17 cellular contexts compared by ENCODE assay signal in the genomic region with DNA sequence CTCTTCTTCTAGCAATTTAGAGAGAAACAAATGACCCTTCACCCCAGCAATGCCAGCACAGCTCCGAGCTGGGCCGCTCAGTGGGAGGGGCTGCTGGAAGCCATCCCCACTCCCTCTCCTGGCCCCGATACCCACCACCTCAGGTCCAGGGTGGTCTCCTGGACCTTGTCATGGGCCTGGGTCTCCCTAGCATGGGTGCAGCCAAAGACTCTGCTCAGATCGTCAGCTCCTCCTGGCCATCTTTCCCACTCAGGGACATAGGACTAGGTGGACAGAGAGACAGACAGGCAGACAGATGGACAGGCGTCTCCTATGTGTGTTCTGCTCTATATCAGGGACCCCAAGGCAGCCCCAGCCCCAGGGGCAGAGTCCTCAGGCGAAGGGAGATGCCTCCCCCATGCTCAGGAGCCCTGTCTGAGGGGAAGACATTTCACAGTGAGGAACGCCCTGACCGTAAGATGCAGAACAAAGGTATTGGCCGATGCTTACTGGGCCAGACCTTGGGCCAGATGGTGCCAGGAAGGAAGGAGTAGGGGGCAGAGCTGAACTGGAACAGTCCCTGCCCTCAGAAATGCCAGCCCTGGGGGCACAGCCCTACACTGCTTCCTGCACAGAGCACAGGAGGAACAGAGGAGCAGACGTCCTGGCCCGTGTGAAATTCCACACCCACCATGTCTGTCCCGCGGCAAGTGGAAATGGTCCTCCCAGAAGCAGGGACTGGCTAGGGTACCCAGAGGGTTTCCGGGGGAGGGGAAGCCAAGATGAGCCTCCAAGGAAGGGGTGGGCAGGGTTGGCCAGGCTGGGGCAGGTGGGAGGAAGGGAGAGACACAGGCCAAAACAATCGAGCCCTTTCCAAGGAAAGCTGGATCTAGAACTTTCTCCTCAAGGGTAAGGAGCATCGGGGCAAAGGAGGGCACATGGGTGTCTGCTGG. TPM values are rescaled to one million over a fixed set of nuclear protein-coding genes. Genes with fewer than 3 reads are reported as not detected.
A peak's percentile ranks its signal among the peaks of the same experiment; 100 is the strongest.
DNase-seq lines count a peak whose midpoint lies in the region; ATAC-seq and TF ChIP-seq lines count a peak whose summit lies in the region.
"Had no signal": no experiment of that assay in that cellular context is flagged by ENCODE, and none has a peak within 500 bp of the region (broad histone marks: within the 10 kb centered on the region; RNA-seq: fewer than 3 reads in every experiment).

No MANE protein-coding gene starts in this region.

- H3K27me3 ChIP-seq in BLaER1 (no peaks in the 10 kb centered on the region), neuronal stem cell (ENCODE audit: control insufficient read depth in 3 of 3, insufficient read depth in 3 of 3, low read depth in 1 of 3, low read length in 3 of 3) (no peaks in the 10 kb centered on the region)

- no peak overlapping the region for H3K23ac ChIP-seq in neuronal stem cell (ENCODE audit: low read depth, low read length, poor library complexity)

- H2AFZ ChIP-seq in neuronal stem cell (ENCODE audit: low read length) = no peak overlapping the region

- H3K4me3 ChIP-seq in BLaER1 = no peak overlapping the region
- no peak overlapping the region for H3K4me3 ChIP-seq in neuronal stem cell (ENCODE audit: low read length in 2 of 2)
- H3K4me3 ChIP-seq: A549, GM12878 had no signal

- peak overlapping the region; percentile 85 for H2BK5ac ChIP-seq in neuronal stem cell (ENCODE audit: low read length)

- H2AK5ac ChIP-seq in neuronal stem cell (ENCODE audit: low read depth, low read length) = peak overlapping the region; percentile 85

- DNase-seq in RWPE1 (ENCODE audit: low spot score) = no peak
- DNase-seq in cerebellum (ENCODE audit: low spot score) = peak; percentile 71
- no peak for DNase-seq in neuronal stem cell (ENCODE audit: low spot score)
- DNase-seq in NCI-H2171 (lab: John Stamatoyannopoulos, UW) = no peak
- DNase-seq in NCI-H2196 (lab: John Stamatoyannopoulos, UW; ENCODE audit: unreplicated experiment) = no peak
- DNase-seq in left cardiac atrium = no peak
- no peak for DNase-seq in HCEC 1CT
- DNase-seq: AML-193; Calu3; CD8-positive, alpha-beta T cell; DMS79 treated with DMSO at 0.1 percent for 48 hours; H9 had no signal

- no peak for ATAC-seq in left cardiac atrium
- ATAC-seq: A549; CD8-positive, alpha-beta T cell; GM12878 had no signal

- no peak for TF ChIP-seq CTCF in RWPE1 (conservative IDR thresholded peaks at IDR 0.05; ENCODE audit: low read depth)

- H2BK15ac ChIP-seq in neuronal stem cell (ENCODE audit: low read length) = peak overlapping the region; percentile 24

- intact Hi-C loops in left cardiac atrium (cut with DNase I) = no loop called here

- H4K91ac ChIP-seq in neuronal stem cell (ENCODE audit: low read depth, low read length, poor library complexity) = peak overlapping the region; percentile 26

- peak overlapping the region; percentile 38 for H3K18ac ChIP-seq in neuronal stem cell (ENCODE audit: low read length)

- CTCF ChIA-PET in RWPE1 (lab: Yijun Ruan, JAX) = interaction anchor here (0.6 kb wide), 1 partner anchor 53 kb away, joined by 3 read pairs; no protein-coding TSS in a partner anchor

- H2BK120ac ChIP-seq in neuronal stem cell (ENCODE audit: low read depth, low read length) = no peak overlapping the region

- POLR2A ChIA-PET in RWPE1 (lab: Yijun Ruan, JAX; ENCODE audit: low non-redundant PET) = no interaction called here

- H3K4ac ChIP-seq in neuronal stem cell (ENCODE audit: low read length) = no peak overlapping the region

- H3K4me2 ChIP-seq in BLaER1 = peak overlapping the region; percentile 68
- H3K4me2 ChIP-seq in neuronal stem cell (ENCODE audit: insufficient read depth, low read length, poor library complexity, severe bottlenecking) = no peak overlapping the region
- H3K4me2 ChIP-seq: A549 had no signal

- no peaks in the 10 kb centered on the region for H3K36me3 ChIP-seq in BLaER1
- no peaks in the 10 kb centered on the region for H3K36me3 ChIP-seq in neuronal stem cell (replicated peaks in 1 of 2; ENCODE audit: control insufficient read depth in 2 of 2, insufficient read depth in 2 of 2, low read length in 2 of 2)

- H4K8ac ChIP-seq in neuronal stem cell (ENCODE audit: low read depth, low read length) = no peak overlapping the region

- H3K4me1 ChIP-seq in BLaER1 = peaks cover 51% of the 10 kb centered on the region
- peaks cover 0 to 9% of the 10 kb centered on the region in 2 donors for H3K4me1 ChIP-seq in neuronal stem cell (ENCODE audit: control insufficient read depth in 2 of 2, insufficient read depth in 1 of 2, low read depth in 1 of 2, low read length in 2 of 2)
- H3K4me1 ChIP-seq: A549 had no signal

- H3K27ac ChIP-seq in BLaER1 = no peak overlapping the region
- H3K27ac ChIP-seq in RWPE1 = peak overlapping the region; percentile 100
- no peak overlapping the region for H3K27ac ChIP-seq in neuronal stem cell (replicated peaks; ENCODE audit: low read length)
- H3K27ac ChIP-seq: 22Rv1, A549 had no signal

- no peak overlapping the region for H3K14ac ChIP-seq in neuronal stem cell (ENCODE audit: low read length)

- H3K9ac ChIP-seq in BLaER1 (no peak overlapping the region), neuronal stem cell (ENCODE audit: low read depth, low read length, poor library complexity) (peak overlapping the region; percentile 40)

- H3K9me3 ChIP-seq in BLaER1 (peaks cover 15% of the 10 kb centered on the region), neuronal stem cell (replicated peaks in 1 of 2; ENCODE audit: control insufficient read depth in 2 of 2, insufficient read depth in 1 of 2, low read depth in 1 of 2, low read length in 2 of 2) (peaks cover 0 to 4% of the 10 kb centered on the region in 2 donors)

- no peaks in the 10 kb centered on the region for H4K20me1 ChIP-seq in BLaER1

- H2BK12ac ChIP-seq in neuronal stem cell (ENCODE audit: low read length) = peak overlapping the region; percentile 69

- no CpG with 5 or more reads among the region's 16 CpGs for WGBS in neuronal stem cell (ENCODE audit: extremely low coverage in 2 of 2, insufficient read length in 2 of 2, insufficient replicate concordance in 1 of 2), 2 donors

- no peaks in the 10 kb centered on the region for H3K79me1 ChIP-seq in neuronal stem cell (ENCODE audit: low read depth, low read length)

RNA-seq across cellular contexts. Expression of gene PITPNM3, which starts 13.0 kb away (rescaled TPM):
- total RNA-seq in cerebellum = 10.1 TPM
- 2.0 TPM for polyA plus RNA-seq in neuronal stem cell (2013, experiment 1 of 2)
- polyA plus RNA-seq in neuronal stem cell (2013, experiment 2 of 2) = 2.0 TPM
- 1 to 10 TPM; 3.1 to 3.4 TPM for total RNA-seq in left cardiac atrium
- polyA plus RNA-seq: IgD-negative memory B cell had no signal
